ENCODE assay signal across 10 cellular contexts in genomic region chr5:160449458-160449857, GRCh38.
"Had no signal": no experiment of that assay in that cellular context is flagged by ENCODE, and none has a peak within 500 bp of the region (broad histone marks: within the 10 kb centered on the region; RNA-seq: fewer than 3 reads in every experiment).

No MANE protein-coding gene starts in this region.

- H3K4me3 Mint-ChIP-seq: GM23338, HFFc6 had no signal

- ATAC-seq: GM23338, HCT116, K562 had no signal

- DNase-seq: H7, HFFc6, IMR-90, KG1 had no signal

- H3K9me3 Mint-ChIP-seq: GM23338, HFFc6 had no signal

- H3K9me3 ChIP-seq: HAP-1 had no signal

- H3K36me3 ChIP-seq: HAP-1 had no signal

- H3K4me1 Mint-ChIP-seq: GM23338 had no signal

- FAIRE-seq: H1, K562 had no signal

- H3K27ac Mint-ChIP-seq: GM23338, HFFc6 had no signal

- H3K4me3 ChIP-seq: GM23338, HAP-1, K562 had no signal

- H3K4me1 ChIP-seq: HAP-1 had no signal

- H2AFZ ChIP-seq: GM23338 had no signal

- H3K4me2 ChIP-seq: GM23338 had no signal

- H3K27ac ChIP-seq: HL-60 had no signal
